In genomic region chr12:64796205-64796845, GRCh38 we compare ENCODE assay signal across 1 cellular context.
TF ChIP-seq lines count a peak whose summit lies in the region.

No MANE protein-coding gene starts in this region.

TF ChIP-seq in GM23338, 12 proteins besides CTCF, POLR2A, EP300 and RAD21:
- no peak for TF ChIP-seq JUNB (IDR thresholded peaks at IDR 0.05; ENCODE audit: unreplicated experiment)
- TF ChIP-seq ETS1 (IDR thresholded peaks at IDR 0.05): no peak
- TF ChIP-seq POLR2AphosphoS5 (IDR thresholded peaks at IDR 0.05; ENCODE audit: low read depth): no peak
- TF ChIP-seq REST (IDR thresholded peaks at IDR 0.05; ENCODE audit: unreplicated experiment): no peak
- TF ChIP-seq ZNF114 (CRISPR knock-in tag; IDR thresholded peaks at IDR 0.05): no peak
